In the genomic region with DNA sequence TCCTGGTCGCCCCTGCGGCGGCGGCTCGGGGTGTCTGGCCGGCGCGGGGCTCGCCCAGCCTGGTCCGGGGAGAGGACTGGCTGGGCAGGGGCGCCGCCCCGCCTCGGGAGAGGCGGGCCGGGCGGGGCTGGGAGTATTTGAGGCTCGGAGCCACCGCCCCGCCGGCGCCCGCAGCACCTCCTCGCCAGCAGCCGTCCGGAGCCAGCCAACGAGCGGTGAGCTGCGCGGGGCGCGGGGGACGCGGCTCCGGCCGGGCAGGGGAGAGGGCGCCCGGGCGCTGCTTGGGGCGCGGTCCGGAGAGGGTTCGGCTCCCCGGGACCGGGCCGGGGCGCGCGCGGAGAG, we compare ENCODE assay signal across 8 cellular contexts. TPM values are rescaled to one million over a fixed set of nuclear protein-coding genes. Genes with fewer than 3 reads are reported as not detected.
A peak's percentile ranks its signal among the peaks of the same experiment; 100 is the strongest.
DNase-seq lines count a peak whose midpoint lies in the region; ATAC-seq lines count a peak whose summit lies in the region.

A gene (plus strand): TSS at position 167 of the 342 bp plus-strand sequence. CDS start 8,122 bp downstream, outside the sequence.

- peak within 1 kb of the TSS; percentile 83 to 96 (median 87) for H3K4me3 ChIP-seq in subcutaneous abdominal adipose tissue (ENCODE audit: low read depth in 1 of 5, low read length in 5 of 5)

- peak within 1 kb of the TSS; percentile 99 for H3K27ac ChIP-seq in subcutaneous abdominal adipose tissue (ENCODE audit: low read depth, low read length)

- ATAC-seq in GM21423 (IDR thresholded peaks at IDR 0.05; ENCODE audit: unreplicated experiment), result peak; percentile 71

- H3K4me1 ChIP-seq in subcutaneous abdominal adipose tissue (ENCODE audit: control insufficient read depth in 5 of 5, insufficient read depth in 5 of 5, low read length in 5 of 5), result peaks cover 12 to 85% (median 59%) of the 10 kb centered on the region in 5 donors

- H3K9ac ChIP-seq in subcutaneous abdominal adipose tissue (ENCODE audit: low read length in 5 of 5), result peak within 1 kb of the TSS; percentile 86 to 97 (median 93)

- H3K36me3 ChIP-seq in subcutaneous abdominal adipose tissue (ENCODE audit: control insufficient read depth in 5 of 5, insufficient read depth in 5 of 5, low read length in 5 of 5), result peaks cover 0 to 11% (median 4%) of the 10 kb centered on the region in 5 donors

- no peaks in the 10 kb centered on the region for H3K9me3 ChIP-seq in subcutaneous abdominal adipose tissue (ENCODE audit: control insufficient read depth in 5 of 5, low read length in 5 of 5)

- no peaks in the 10 kb centered on the region for H3K27me3 ChIP-seq in subcutaneous abdominal adipose tissue (ENCODE audit: control insufficient read depth in 5 of 5, insufficient read depth in 4 of 5, low read length in 5 of 5)

- DNase-seq in EL, result peak; percentile 69
- peak; percentile 63 for DNase-seq in HT-29 (ENCODE audit: low spot score)
- DNase-seq in activated CD4-positive, CD25-positive, alpha-beta regulatory T cell (lab: John Stamatoyannopoulos, UW), result peak in 3 of 4 experiments; percentile 4 to 23 (median 13)
- DNase-seq in effector CD4-positive, alpha-beta T cell, result peak; percentile 8
- peak; percentile 45 for DNase-seq in medulla oblongata (ENCODE audit: extremely low spot score)
- DNase-seq in inferior parietal cortex (ENCODE audit: extremely low spot score), result no peak

RNA-seq across cellular contexts. Expression of the gene that starts here (rescaled TPM):
- 165 and 178 TPM in 2 replicates for total RNA-seq in HT-29 (2014; rRNA removed; shearing (Covaris generic))
